Comparison of ENCODE assay signal across 8 cellular contexts in the genomic region with DNA sequence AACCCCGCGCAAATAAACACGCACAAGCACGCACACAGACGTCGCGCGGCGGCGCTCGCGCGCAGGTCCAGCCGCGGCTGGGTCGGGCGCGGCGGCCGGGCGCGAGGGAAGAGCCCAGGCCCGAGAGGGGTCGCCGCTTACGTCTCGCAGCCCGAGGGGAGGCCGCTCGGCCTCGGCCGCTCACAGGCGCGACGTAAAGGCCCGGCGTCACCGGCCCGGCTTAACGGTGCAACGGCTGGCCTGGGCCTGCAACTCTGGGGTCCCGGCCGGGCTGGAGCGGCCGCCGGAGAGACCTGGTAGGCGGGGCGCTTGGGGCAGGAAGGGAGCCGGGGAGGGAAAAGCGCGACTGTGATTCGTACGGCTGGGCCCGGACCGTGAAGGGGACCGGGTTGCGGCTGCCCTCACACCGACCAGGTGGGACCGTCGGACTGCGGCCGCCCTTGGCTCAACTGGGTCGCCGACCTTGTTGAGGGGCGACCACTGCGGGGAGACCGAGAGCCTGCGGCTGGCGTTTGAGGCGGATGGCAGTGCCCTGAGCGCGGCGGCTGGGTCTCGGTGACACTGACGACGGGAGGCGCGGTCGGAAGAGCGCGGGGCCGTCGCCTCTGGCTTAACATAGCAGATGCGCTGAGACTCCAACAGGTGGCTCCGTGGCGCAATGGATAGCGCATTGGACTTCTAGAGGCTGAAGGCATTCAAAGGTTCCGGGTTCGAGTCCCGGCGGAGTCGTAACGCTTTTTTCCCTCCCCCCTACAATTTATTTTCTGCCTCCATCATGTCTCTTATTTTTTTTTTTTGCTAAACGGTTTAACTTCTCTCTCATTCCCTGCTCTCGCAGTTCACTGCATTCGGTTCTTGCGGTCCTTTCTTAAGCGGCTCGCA. TPM values are rescaled to one million over a fixed set of nuclear protein-coding genes. Genes with fewer than 3 reads are reported as not detected.
DNase-seq lines count a peak whose midpoint lies in the region; ATAC-seq and TF ChIP-seq lines count a peak whose summit lies in the region.

No MANE protein-coding gene starts in this region.

- H3K9ac ChIP-seq in ES-I3 (ENCODE audit: low read depth, low read length) = peak overlapping the region; percentile 97

- peak overlapping the region; percentile 98 for H3K4me3 Mint-ChIP-seq in neural crest cell

- no peak for TF ChIP-seq EP300 in stomach (IDR thresholded peaks at IDR 0.05)

- peak; percentile 61 for ATAC-seq in RWPE2 (ENCODE audit: low read depth)

- 0 to 1% (median 0%) methylated on average over 16 to 88 of the region's 99 CpGs for WGBS in stomach, 5 donors

- peaks cover 35% of the 10 kb centered on the region for H3K4me1 Mint-ChIP-seq in neural crest cell

- H3K4me1 ChIP-seq in ES-I3 (ENCODE audit: insufficient read depth, low read length) (no peaks in the 10 kb centered on the region), HAP-1 (peaks cover 5% of the 10 kb centered on the region), RWPE2 (ENCODE audit: insufficient read depth, poor library complexity, severe bottlenecking) (peaks cover 15% of the 10 kb centered on the region), stomach (peaks cover 5 to 36% (median 33%) of the 10 kb centered on the region in 4 donors)

- intact Hi-C loops in stomach (cut with DNase I; ENCODE audit: low total_unique reads) = loop anchor here (10.0 kb wide), 1 partner anchor 212 kb away; no protein-coding TSS in a partner anchor

- no peaks in the 10 kb centered on the region for H3K36me3 ChIP-seq in ES-I3 (ENCODE audit: insufficient read depth, low read length)
- H3K36me3 ChIP-seq in HAP-1 (replicated peaks) = no peaks in the 10 kb centered on the region
- H3K36me3 ChIP-seq in RWPE2 (ENCODE audit: low read depth) = no peaks in the 10 kb centered on the region; the same call in 1 of the 2 replicates
- no peaks in the 10 kb centered on the region for H3K36me3 ChIP-seq in stomach

- peaks cover 19% of the 10 kb centered on the region for H3K27me3 Mint-ChIP-seq in neural crest cell (ENCODE audit: low read depth)

- H3K27me3 ChIP-seq in HAP-1 (ENCODE audit: low read depth) (no peaks in the 10 kb centered on the region), RWPE2 (ENCODE audit: insufficient read depth, poor library complexity, severe bottlenecking) (no peaks in the 10 kb centered on the region), stomach (no peaks in the 10 kb centered on the region)

- peaks cover 9% of the 10 kb centered on the region for H3K9me3 Mint-ChIP-seq in neural crest cell

- H3K9me3 ChIP-seq in ES-I3 (ENCODE audit: control insufficient read depth, insufficient read depth, low read length) (no peaks in the 10 kb centered on the region), HAP-1 (no peaks in the 10 kb centered on the region), RWPE2 (ENCODE audit: severe bottlenecking) (no peaks in the 10 kb centered on the region), stomach (no peaks in the 10 kb centered on the region)

- no peak for TF ChIP-seq POLR2A in stomach (IDR thresholded peaks at IDR 0.05)

- peak overlapping the region; percentile 83 for H3K4me3 ChIP-seq in HAP-1
- peak overlapping the region; percentile 72 for H3K4me3 ChIP-seq in RWPE2 (ENCODE audit: severe bottlenecking)
- H3K4me3 ChIP-seq in foreskin fibroblast (ENCODE audit: low read depth in 1 of 2, low read length in 2 of 2) = peak overlapping the region; percentile 76 to 78
- peak overlapping the region; percentile 68 to 81 (median 72) for H3K4me3 ChIP-seq in stomach

- H3K36me3 Mint-ChIP-seq in neural crest cell (ENCODE audit: low read depth) = peaks cover 15% of the 10 kb centered on the region

- H3K27ac ChIP-seq in RWPE2 (ENCODE audit: poor library complexity, severe bottlenecking) (peak overlapping the region; percentile 94), stomach (peak overlapping the region; percentile 89 to 100 (median 99))

- TF ChIP-seq CTCF in RWPE2 (IDR thresholded peaks at IDR 0.05; ENCODE audit: poor library complexity, severe bottlenecking) (no peak), foreskin fibroblast (IDR thresholded peaks at IDR 0.05; ENCODE audit: low read depth, low read length) (no peak), neural crest cell (conservative IDR thresholded peaks at IDR 0.05) (peak; percentile 25), stomach (IDR thresholded peaks at IDR 0.05) (no peak)

- H3K27ac Mint-ChIP-seq in neural crest cell (ENCODE audit: unreplicated experiment) = peak overlapping the region; percentile 97

- DNase-seq in HAP-1 (ENCODE audit: low spot score in 2 of 2) = peak; percentile 63 to 86
- DNase-seq in M059J (ENCODE audit: low read depth) = peak; percentile 89
- peak; percentile 84 for DNase-seq in RWPE2 (ENCODE audit: low spot score)
- peak; percentile 67 for DNase-seq in activated gamma-delta T cell (lab: John Stamatoyannopoulos, UW)
- DNase-seq in foreskin fibroblast = peak; percentile 76 to 92
- DNase-seq in neural crest cell (ENCODE audit: low read depth, low spot score) = peak; percentile 86
- peak; percentile 89 for DNase-seq in stomach

- in situ Hi-C loops in HAP-1 (cut with MboI; ENCODE audit: low sequenced_read_pairs) = loop anchor here (25.0 kb wide), 1 partner anchor 410 kb away; a partner anchor contains a TSS

RNA-seq across cellular contexts. Expression of a gene that starts 31.8 kb away (rescaled TPM):
- total RNA-seq in M059J (2014; rRNA removed; shearing (Covaris generic)) = 26.7 and 50.1 TPM in 2 replicates
- total RNA-seq in neural crest cell (65.0 and 67.7 TPM in 2 replicates), stomach (100 to 1,000 TPM in 1 of 5 donors, 10 to 100 TPM in 3, 1 to 10 TPM in 1; 8.7 to 107 (median 39.3) TPM)
- polyA plus RNA-seq in stomach = 10 to 100 TPM; 44.2 to 48.9 (median 46.9) TPM

Comparison
In these comparisons a context has a peak if more than half of its experiments do, and no peak if none do; other contexts are left out.
1. Peak in every context shown above with its lines: DNase-seq, ATAC-seq, H3K4me3 ChIP-seq and H3K27ac ChIP-seq.